1 cellular context compared by ENCODE assay signal in genomic region chr1:206468571-206468970, GRCh38.
TF ChIP-seq lines count a peak whose summit lies in the region.

No MANE protein-coding gene starts in this region.

TF ChIP-seq in GM12878, 131 proteins besides CTCF, POLR2A, EP300 and RAD21 (continued from another document):
- no peak for TF ChIP-seq BCLAF1 (IDR thresholded peaks at IDR 0.05)
- no peak for TF ChIP-seq YY1 (IDR thresholded peaks at IDR 0.05; ENCODE audit: low read depth, low read length)
- TF ChIP-seq FOXK2 (IDR thresholded peaks at IDR 0.05), result no peak
- TF ChIP-seq USF1 (IDR thresholded peaks at IDR 0.05; ENCODE audit: borderline replicate concordance, extremely low read length, insufficient read depth, low read depth, low read length), result no peak
- TF ChIP-seq ATF3 (IDR thresholded peaks at IDR 0.05; ENCODE audit: borderline replicate concordance, extremely low read depth, low read depth, low read length), result no peak
- no peak for TF ChIP-seq NKRF (conservative IDR thresholded peaks at IDR 0.05)
- TF ChIP-seq KDM1A (IDR thresholded peaks at IDR 0.05; ENCODE audit: borderline replicate concordance), result no peak
- no peak for TF ChIP-seq ETV6 (conservative IDR thresholded peaks at IDR 0.05 in 1 of 2, IDR thresholded peaks at IDR 0.05 in 1 of 2; ENCODE audit: borderline replicate concordance in 1 of 2, low read depth in 1 of 2)
- TF ChIP-seq MYC (IDR thresholded peaks at IDR 0.05; ENCODE audit: insufficient read depth, insufficient read length, insufficient replicate concordance, low read length, severe bottlenecking), result no peak
- no peak for TF ChIP-seq SUZ12 (IDR thresholded peaks at IDR 0.05; ENCODE audit: unreplicated experiment)
- TF ChIP-seq IRF5 (IDR thresholded peaks at IDR 0.05; ENCODE audit: borderline replicate concordance), result no peak
- no peak for TF ChIP-seq SKIL (IDR thresholded peaks at IDR 0.05; ENCODE audit: low read depth, poor library complexity, severe bottlenecking)
- TF ChIP-seq PBX3 (IDR thresholded peaks at IDR 0.05; ENCODE audit: insufficient replicate concordance, low read depth, low read length), result no peak
- no peak for TF ChIP-seq SMAD1 (IDR thresholded peaks at IDR 0.05; ENCODE audit: low read depth, partially characterized antibody)
- no peak for TF ChIP-seq IRF4 (IDR thresholded peaks at IDR 0.05; ENCODE audit: low read depth, low read length)
- TF ChIP-seq ZBTB11 (CRISPR knock-in tag; IDR thresholded peaks at IDR 0.05), result no peak
- no peak for TF ChIP-seq SUPT20H (IDR thresholded peaks at IDR 0.05; ENCODE audit: borderline replicate concordance, control insufficient read depth, low read depth, low read length)
- TF ChIP-seq ESRRA (IDR thresholded peaks at IDR 0.05; ENCODE audit: low read length), result no peak
